Comparison of ENCODE assay signal across 2 cellular contexts in the genomic region with DNA sequence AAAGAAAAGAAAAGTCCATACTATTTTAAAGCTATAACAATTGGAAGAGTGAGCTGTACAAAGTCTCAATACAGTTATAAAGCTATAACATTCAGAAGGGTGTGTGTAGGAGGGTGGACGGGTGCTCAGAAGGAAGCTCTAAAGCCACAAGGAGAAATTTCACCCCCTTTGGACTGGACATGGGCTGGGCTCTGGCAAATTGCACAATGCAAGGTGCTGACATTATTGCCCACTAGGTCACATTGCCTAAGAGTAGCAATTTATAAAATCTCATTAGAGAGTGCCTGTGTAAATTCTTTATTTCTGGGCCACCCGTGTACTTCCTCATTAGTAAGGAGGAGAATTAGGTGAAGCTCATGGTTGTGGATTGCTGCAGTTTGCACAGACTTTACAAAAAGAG.
TF ChIP-seq lines count a peak whose summit lies in the region.

No MANE protein-coding gene starts in this region.

TF ChIP-seq in K562, 482 proteins besides CTCF, POLR2A, EP300 and RAD21:
- TF ChIP-seq CEBPB (tag; IDR thresholded peaks at IDR 0.05) = 0 out of 2 replicates have a peak, but pooled peaks have one; percentile 37
- TF ChIP-seq BMI1 (IDR thresholded peaks at IDR 0.05; ENCODE audit: low read length) = no peak
- TF ChIP-seq, protein P1, sequence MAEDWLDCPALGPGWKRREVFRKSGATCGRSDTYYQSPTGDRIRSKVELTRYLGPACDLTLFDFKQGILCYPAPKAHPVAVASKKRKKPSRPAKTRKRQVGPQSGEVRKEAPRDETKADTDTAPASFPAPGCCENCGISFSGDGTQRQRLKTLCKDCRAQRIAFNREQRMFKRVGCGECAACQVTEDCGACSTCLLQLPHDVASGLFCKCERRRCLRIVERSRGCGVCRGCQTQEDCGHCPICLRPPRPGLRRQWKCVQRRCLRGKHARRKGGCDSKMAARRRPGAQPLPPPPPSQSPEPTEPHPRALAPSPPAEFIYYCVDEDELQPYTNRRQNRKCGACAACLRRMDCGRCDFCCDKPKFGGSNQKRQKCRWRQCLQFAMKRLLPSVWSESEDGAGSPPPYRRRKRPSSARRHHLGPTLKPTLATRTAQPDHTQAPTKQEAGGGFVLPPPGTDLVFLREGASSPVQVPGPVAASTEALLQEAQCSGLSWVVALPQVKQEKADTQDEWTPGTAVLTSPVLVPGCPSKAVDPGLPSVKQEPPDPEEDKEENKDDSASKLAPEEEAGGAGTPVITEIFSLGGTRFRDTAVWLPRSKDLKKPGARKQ (CRISPR knock-in tag; IDR thresholded peaks at IDR 0.05) = no peak
- TF ChIP-seq DACH1 (IDR thresholded peaks at IDR 0.05; ENCODE audit: partially characterized antibody) = no peak
- TF ChIP-seq MEF2D (tag; conservative IDR thresholded peaks at IDR 0.05; ENCODE audit: low read depth) = no peak

TF ChIP-seq in GM23338, 12 proteins besides CTCF, POLR2A, EP300 and RAD21:
- TF ChIP-seq, protein P2, sequence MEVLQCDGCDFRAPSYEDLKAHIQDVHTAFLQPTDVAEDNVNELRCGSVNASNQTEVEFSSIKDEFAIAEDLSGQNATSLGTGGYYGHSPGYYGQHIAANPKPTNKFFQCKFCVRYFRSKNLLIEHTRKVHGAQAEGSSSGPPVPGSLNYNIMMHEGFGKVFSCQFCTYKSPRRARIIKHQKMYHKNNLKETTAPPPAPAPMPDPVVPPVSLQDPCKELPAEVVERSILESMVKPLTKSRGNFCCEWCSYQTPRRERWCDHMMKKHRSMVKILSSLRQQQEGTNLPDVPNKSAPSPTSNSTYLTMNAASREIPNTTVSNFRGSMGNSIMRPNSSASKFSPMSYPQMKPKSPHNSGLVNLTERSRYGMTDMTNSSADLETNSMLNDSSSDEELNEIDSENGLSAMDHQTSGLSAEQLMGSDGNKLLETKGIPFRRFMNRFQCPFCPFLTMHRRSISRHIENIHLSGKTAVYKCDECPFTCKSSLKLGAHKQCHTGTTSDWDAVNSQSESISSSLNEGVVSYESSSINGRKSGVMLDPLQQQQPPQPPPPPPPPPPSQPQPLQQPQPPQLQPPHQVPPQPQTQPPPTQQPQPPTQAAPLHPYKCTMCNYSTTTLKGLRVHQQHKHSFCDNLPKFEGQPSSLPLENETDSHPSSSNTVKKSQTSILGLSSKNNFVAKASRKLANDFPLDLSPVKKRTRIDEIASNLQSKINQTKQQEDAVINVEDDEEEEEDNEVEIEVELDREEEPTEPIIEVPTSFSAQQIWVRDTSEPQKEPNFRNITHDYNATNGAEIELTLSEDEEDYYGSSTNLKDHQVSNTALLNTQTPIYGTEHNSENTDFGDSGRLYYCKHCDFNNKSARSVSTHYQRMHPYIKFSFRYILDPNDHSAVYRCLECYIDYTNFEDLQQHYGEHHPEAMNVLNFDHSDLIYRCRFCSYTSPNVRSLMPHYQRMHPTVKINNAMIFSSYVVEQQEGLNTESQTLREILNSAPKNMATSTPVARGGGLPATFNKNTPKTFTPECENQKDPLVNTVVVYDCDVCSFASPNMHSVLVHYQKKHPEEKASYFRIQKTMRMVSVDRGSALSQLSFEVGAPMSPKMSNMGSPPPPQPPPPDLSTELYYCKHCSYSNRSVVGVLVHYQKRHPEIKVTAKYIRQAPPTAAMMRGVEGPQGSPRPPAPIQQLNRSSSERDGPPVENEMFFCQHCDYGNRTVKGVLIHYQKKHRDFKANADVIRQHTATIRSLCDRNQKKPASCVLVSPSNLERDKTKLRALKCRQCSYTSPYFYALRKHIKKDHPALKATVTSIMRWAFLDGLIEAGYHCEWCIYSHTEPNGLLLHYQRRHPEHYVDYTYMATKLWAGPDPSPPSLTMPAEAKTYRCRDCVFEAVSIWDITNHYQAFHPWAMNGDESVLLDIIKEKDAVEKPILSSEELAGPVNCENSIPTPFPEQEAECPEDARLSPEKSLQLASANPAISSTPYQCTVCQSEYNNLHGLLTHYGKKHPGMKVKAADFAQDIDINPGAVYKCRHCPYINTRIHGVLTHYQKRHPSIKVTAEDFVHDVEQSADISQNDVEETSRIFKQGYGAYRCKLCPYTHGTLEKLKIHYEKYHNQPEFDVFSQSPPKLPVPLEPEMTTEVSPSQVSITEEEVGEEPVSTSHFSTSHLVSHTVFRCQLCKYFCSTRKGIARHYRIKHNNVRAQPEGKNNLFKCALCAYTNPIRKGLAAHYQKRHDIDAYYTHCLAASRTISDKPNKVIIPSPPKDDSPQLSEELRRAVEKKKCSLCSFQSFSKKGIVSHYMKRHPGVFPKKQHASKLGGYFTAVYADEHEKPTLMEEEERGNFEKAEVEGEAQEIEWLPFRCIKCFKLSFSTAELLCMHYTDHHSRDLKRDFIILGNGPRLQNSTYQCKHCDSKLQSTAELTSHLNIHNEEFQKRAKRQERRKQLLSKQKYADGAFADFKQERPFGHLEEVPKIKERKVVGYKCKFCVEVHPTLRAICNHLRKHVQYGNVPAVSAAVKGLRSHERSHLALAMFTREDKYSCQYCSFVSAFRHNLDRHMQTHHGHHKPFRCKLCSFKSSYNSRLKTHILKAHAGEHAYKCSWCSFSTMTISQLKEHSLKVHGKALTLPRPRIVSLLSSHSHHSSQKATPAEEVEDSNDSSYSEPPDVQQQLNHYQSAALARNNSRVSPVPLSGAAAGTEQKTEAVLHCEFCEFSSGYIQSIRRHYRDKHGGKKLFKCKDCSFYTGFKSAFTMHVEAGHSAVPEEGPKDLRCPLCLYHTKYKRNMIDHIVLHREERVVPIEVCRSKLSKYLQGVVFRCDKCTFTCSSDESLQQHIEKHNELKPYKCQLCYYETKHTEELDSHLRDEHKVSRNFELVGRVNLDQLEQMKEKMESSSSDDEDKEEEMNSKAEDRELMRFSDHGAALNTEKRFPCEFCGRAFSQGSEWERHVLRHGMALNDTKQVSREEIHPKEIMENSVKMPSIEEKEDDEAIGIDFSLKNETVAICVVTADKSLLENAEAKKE (CRISPR knock-in tag; IDR thresholded peaks at IDR 0.05) = no peak
- TF ChIP-seq ZNF114 (CRISPR knock-in tag; IDR thresholded peaks at IDR 0.05) = no peak
- TF ChIP-seq, protein P3, sequence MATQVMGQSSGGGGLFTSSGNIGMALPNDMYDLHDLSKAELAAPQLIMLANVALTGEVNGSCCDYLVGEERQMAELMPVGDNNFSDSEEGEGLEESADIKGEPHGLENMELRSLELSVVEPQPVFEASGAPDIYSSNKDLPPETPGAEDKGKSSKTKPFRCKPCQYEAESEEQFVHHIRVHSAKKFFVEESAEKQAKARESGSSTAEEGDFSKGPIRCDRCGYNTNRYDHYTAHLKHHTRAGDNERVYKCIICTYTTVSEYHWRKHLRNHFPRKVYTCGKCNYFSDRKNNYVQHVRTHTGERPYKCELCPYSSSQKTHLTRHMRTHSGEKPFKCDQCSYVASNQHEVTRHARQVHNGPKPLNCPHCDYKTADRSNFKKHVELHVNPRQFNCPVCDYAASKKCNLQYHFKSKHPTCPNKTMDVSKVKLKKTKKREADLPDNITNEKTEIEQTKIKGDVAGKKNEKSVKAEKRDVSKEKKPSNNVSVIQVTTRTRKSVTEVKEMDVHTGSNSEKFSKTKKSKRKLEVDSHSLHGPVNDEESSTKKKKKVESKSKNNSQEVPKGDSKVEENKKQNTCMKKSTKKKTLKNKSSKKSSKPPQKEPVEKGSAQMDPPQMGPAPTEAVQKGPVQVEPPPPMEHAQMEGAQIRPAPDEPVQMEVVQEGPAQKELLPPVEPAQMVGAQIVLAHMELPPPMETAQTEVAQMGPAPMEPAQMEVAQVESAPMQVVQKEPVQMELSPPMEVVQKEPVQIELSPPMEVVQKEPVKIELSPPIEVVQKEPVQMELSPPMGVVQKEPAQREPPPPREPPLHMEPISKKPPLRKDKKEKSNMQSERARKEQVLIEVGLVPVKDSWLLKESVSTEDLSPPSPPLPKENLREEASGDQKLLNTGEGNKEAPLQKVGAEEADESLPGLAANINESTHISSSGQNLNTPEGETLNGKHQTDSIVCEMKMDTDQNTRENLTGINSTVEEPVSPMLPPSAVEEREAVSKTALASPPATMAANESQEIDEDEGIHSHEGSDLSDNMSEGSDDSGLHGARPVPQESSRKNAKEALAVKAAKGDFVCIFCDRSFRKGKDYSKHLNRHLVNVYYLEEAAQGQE (IDR thresholded peaks at IDR 0.05; ENCODE audit: unreplicated experiment) = no peak
- no peak for TF ChIP-seq CREB1 (CRISPR knock-in tag; IDR thresholded peaks at IDR 0.05; ENCODE audit: low read depth)
- no peak for TF ChIP-seq JUNB (IDR thresholded peaks at IDR 0.05; ENCODE audit: unreplicated experiment)
- no peak for TF ChIP-seq ZNF331 (CRISPR knock-in tag; IDR thresholded peaks at IDR 0.05; ENCODE audit: low read depth)
- TF ChIP-seq NANOG (IDR thresholded peaks at IDR 0.05; ENCODE audit: borderline replicate concordance) = no peak
- no peak for TF ChIP-seq EZH2phosphoT487 (IDR thresholded peaks at IDR 0.05; ENCODE audit: unreplicated experiment)
- TF ChIP-seq STAT1 (IDR thresholded peaks at IDR 0.05; ENCODE audit: unreplicated experiment) = no peak
- TF ChIP-seq EZH2 (IDR thresholded peaks at IDR 0.05; ENCODE audit: low read depth, unreplicated experiment) = no peak
- TF ChIP-seq POLR2AphosphoS5 (IDR thresholded peaks at IDR 0.05; ENCODE audit: low read depth) = no peak
- TF ChIP-seq, protein P4, sequence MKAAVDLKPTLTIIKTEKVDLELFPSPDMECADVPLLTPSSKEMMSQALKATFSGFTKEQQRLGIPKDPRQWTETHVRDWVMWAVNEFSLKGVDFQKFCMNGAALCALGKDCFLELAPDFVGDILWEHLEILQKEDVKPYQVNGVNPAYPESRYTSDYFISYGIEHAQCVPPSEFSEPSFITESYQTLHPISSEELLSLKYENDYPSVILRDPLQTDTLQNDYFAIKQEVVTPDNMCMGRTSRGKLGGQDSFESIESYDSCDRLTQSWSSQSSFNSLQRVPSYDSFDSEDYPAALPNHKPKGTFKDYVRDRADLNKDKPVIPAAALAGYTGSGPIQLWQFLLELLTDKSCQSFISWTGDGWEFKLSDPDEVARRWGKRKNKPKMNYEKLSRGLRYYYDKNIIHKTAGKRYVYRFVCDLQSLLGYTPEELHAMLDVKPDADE (IDR thresholded peaks at IDR 0.05) = no peak
